1 cellular context compared by ENCODE assay signal in genomic region chr3:110504901-110505300, GRCh38.
TF ChIP-seq lines count a peak whose summit lies in the region.

No MANE protein-coding gene starts in this region.

TF ChIP-seq in K562, 482 proteins besides CTCF, POLR2A, EP300 and RAD21 (continued from another document and continues in another):
- no peak for TF ChIP-seq ZNF609 (CRISPR knock-in tag; IDR thresholded peaks at IDR 0.05; ENCODE audit: borderline replicate concordance)
- no peak for TF ChIP-seq ZNF253 (CRISPR knock-in tag; conservative IDR thresholded peaks at IDR 0.05)
- TF ChIP-seq TCF7L2 (IDR thresholded peaks at IDR 0.05; ENCODE audit: low read depth, low read length): no peak
- TF ChIP-seq TAF1 (IDR thresholded peaks at IDR 0.05; ENCODE audit: control insufficient read depth, extremely low read depth, insufficient read depth, low read length, severe bottlenecking): peak; percentile 33
- TF ChIP-seq PBX2 (CRISPR knock-in tag; IDR thresholded peaks at IDR 0.05; ENCODE audit: low read depth): no peak
- no peak for TF ChIP-seq PBX2 (tag; conservative IDR thresholded peaks at IDR 0.05; ENCODE audit: low read depth)
- TF ChIP-seq ZFP1 (CRISPR knock-in tag; IDR thresholded peaks at IDR 0.05): no peak
- no peak for TF ChIP-seq BRD9 (IDR thresholded peaks at IDR 0.05; ENCODE audit: low read depth, partially characterized antibody)
- TF ChIP-seq POLR2H (tag; IDR thresholded peaks at IDR 0.05; ENCODE audit: low read depth): peak; percentile 76; the same call in 1 of the 2 replicates
- no peak for TF ChIP-seq ZNF512 (tag; IDR thresholded peaks at IDR 0.05)
- no peak for TF ChIP-seq CBX2 (IDR thresholded peaks at IDR 0.05; ENCODE audit: insufficient read depth, low read length, poor library complexity, severe bottlenecking)
- no peak for TF ChIP-seq PREB (CRISPR knock-in tag; IDR thresholded peaks at IDR 0.05)
- peak; percentile 45 for TF ChIP-seq USF1 (CRISPR knock-in tag; IDR thresholded peaks at IDR 0.05)
- no peak for TF ChIP-seq MCM2 (IDR thresholded peaks at IDR 0.05; ENCODE audit: low read depth)
- TF ChIP-seq U2AF2 (optimal IDR thresholded peaks at IDR 0.05; ENCODE audit: low read depth, low read length): no peak
- no peak for TF ChIP-seq ELF4 (CRISPR knock-in tag; IDR thresholded peaks at IDR 0.05)
- no peak for TF ChIP-seq ZNF12 (CRISPR knock-in tag; IDR thresholded peaks at IDR 0.05)
- TF ChIP-seq IRF1 (CRISPR knock-in tag; IDR thresholded peaks at IDR 0.05; ENCODE audit: borderline replicate concordance): no peak
- TF ChIP-seq TRIM24 (IDR thresholded peaks at IDR 0.05): peak; percentile 67 to 85
- no peak for TF ChIP-seq SMAD2 (IDR thresholded peaks at IDR 0.05; ENCODE audit: low read depth, low read length)
- TF ChIP-seq SP2 (IDR thresholded peaks at IDR 0.05; ENCODE audit: extremely low read depth, low read depth, low read length, poor library complexity, severe bottlenecking): no peak
- TF ChIP-seq FOXK2 (conservative IDR thresholded peaks at IDR 0.05 in 1 of 2, IDR thresholded peaks at IDR 0.05 in 1 of 2; ENCODE audit: low read depth in 2 of 2): peak in 1 of 2 experiments; percentile 29; a peak in 1 of 4 replicates
- TF ChIP-seq CXXC5 (CRISPR knock-in tag; IDR thresholded peaks at IDR 0.05): no peak; the same call in 1 of the 2 replicates
- peak; percentile 74; the same call in 1 of the 2 replicates for TF ChIP-seq SOX6 (IDR thresholded peaks at IDR 0.05)
- peak; percentile 81 for TF ChIP-seq SMARCE1 (IDR thresholded peaks at IDR 0.05)
- no peak for TF ChIP-seq ZBED1 (IDR thresholded peaks at IDR 0.05)
- no peak for TF ChIP-seq PCBP1 (IDR thresholded peaks at IDR 0.05; ENCODE audit: low read depth, low read length, poor library complexity, severe bottlenecking)
- TF ChIP-seq ZNF76 (CRISPR knock-in tag; IDR thresholded peaks at IDR 0.05; ENCODE audit: borderline replicate concordance): no peak
- TF ChIP-seq BMI1 (IDR thresholded peaks at IDR 0.05; ENCODE audit: low read length): no peak
- TF ChIP-seq ZNF121 (CRISPR knock-in tag; conservative IDR thresholded peaks at IDR 0.05): no peak
- no peak for TF ChIP-seq PRPF4 (IDR thresholded peaks at IDR 0.05; ENCODE audit: insufficient read depth, low read depth, low read length, poor library complexity, severe bottlenecking)
- no peak for TF ChIP-seq ZHX1 (conservative IDR thresholded peaks at IDR 0.05; ENCODE audit: low read length)
- TF ChIP-seq ZBTB40 (IDR thresholded peaks at IDR 0.05): no peak
- no peak for TF ChIP-seq ZBTB40 (CRISPR knock-in tag; IDR thresholded peaks at IDR 0.05)
- TF ChIP-seq ZNF778 (CRISPR knock-in tag; IDR thresholded peaks at IDR 0.05): no peak
